In genomic region chr2:71544919-71545571, GRCh38 we compare ENCODE assay signal across 8 cellular contexts.
DNase-seq lines count a peak whose midpoint lies in the region; ATAC-seq, FAIRE-seq and TF ChIP-seq lines count a peak whose summit lies in the region.

No MANE protein-coding gene starts in this region.

- peaks cover 16% of the 10 kb centered on the region for H3K4me1 ChIP-seq in left ventricle myocardium inferior

- H3K27ac Mint-ChIP-seq in T-helper 2 cell treated with Interferon-gamma antibody and Interleukin-4, amounts not matched to agents 5 μg/mL and 100 μg/mL, for 36 hours = no peak overlapping the region
- H3K27ac Mint-ChIP-seq in stimulated activated naive CD8-positive, alpha-beta T cell treated with anti-CD3 and anti-CD28 coated beads, Interleukin-15, amount 100 ng/mL, for 72 hours = peak overlapping the region in 1 of 2 donors; percentile 2

- no peaks in the 10 kb centered on the region for H3K36me3 Mint-ChIP-seq in T-helper 2 cell treated with Interferon-gamma antibody and Interleukin-4, amounts not matched to agents 5 μg/mL and 100 μg/mL, for 36 hours (ENCODE audit: low read depth)

- no peak for ATAC-seq in stimulated activated naive CD8-positive, alpha-beta T cell treated with anti-CD3 and anti-CD28 coated beads, Interleukin-15, amount 100 ng/mL, for 72 hours

- H3K4me3 ChIP-seq in left ventricle myocardium inferior = peak overlapping the region; percentile 45

- peaks cover 6% of the 10 kb centered on the region for H3K4me1 Mint-ChIP-seq in T-helper 2 cell treated with Interferon-gamma antibody and Interleukin-4, amounts not matched to agents 5 μg/mL and 100 μg/mL, for 36 hours (ENCODE audit: low read depth)
- H3K4me1 Mint-ChIP-seq in stimulated activated naive CD8-positive, alpha-beta T cell treated with anti-CD3 and anti-CD28 coated beads, Interleukin-15, amount 100 ng/mL, for 72 hours = peaks cover 15% of the 10 kb centered on the region

- DNase-seq in T-helper 2 cell treated with Interferon-gamma antibody and Interleukin-4, amounts not matched to agents 5 μg/mL and 100 μg/mL, for 36 hours (ENCODE audit: low spot score) = no peak
- DNase-seq in T-helper 2 cell (no peak), UCSD-AML1 (lab: John Stamatoyannopoulos, UW; ENCODE audit: unreplicated experiment) (peak; percentile 70), left ventricle myocardium inferior (peak; percentile 31), hypothalamus (lab: John Stamatoyannopoulos, UW) (no peak), RCC 7860 (ENCODE audit: low spot score) (no peak), GM13977 (ENCODE audit: low spot score) (no peak)
- no peak for DNase-seq in stimulated activated naive CD8-positive, alpha-beta T cell treated with anti-CD3 and anti-CD28 coated beads, Interleukin-15, amount 100 ng/mL, for 72 hours

- H3K36me3 ChIP-seq in left ventricle myocardium inferior = no peaks in the 10 kb centered on the region

- H3K27ac ChIP-seq in left ventricle myocardium inferior (replicated peaks) = peak overlapping the region; percentile 83

- TF ChIP-seq CTCF in left ventricle myocardium inferior (IDR thresholded peaks at IDR 0.05; ENCODE audit: borderline replicate concordance) = no peak
- TF ChIP-seq CTCF in GM13977 (IDR thresholded peaks at IDR 0.05; ENCODE audit: extremely low read depth, insufficient read depth, missing control alignments) = no peak

- peak overlapping the region; percentile 42 for H3K4me3 Mint-ChIP-seq in T-helper 2 cell treated with Interferon-gamma antibody and Interleukin-4, amounts not matched to agents 5 μg/mL and 100 μg/mL, for 36 hours
- peak overlapping the region; percentile 75 to 78 for H3K4me3 Mint-ChIP-seq in stimulated activated naive CD8-positive, alpha-beta T cell treated with anti-CD3 and anti-CD28 coated beads, Interleukin-15, amount 100 ng/mL, for 72 hours

- intact Hi-C loops in left ventricle myocardium inferior (cut with micrococcal nuclease) = loop anchor here (10.0 kb wide), 1 partner anchor 600 kb away; the partner anchor contains the start of gene CYP26B1

- no peaks in the 10 kb centered on the region for H3K27me3 ChIP-seq in left ventricle myocardium inferior (ENCODE audit: low read depth)

- in situ Hi-C loops in GM13977 (cut with MboI; ENCODE audit: low pct_unique_long_range_greater_than_20kb, low sequenced_read_pairs, unreplicated experiment) = no loop called here

- peaks cover 6% of the 10 kb centered on the region for H3K9me3 ChIP-seq in left ventricle myocardium inferior (replicated peaks)

- H3K9me3 Mint-ChIP-seq in T-helper 2 cell treated with Interferon-gamma antibody and Interleukin-4, amounts not matched to agents 5 μg/mL and 100 μg/mL, for 36 hours = no peaks in the 10 kb centered on the region
- no peaks in the 10 kb centered on the region for H3K9me3 Mint-ChIP-seq in stimulated activated naive CD8-positive, alpha-beta T cell treated with anti-CD3 and anti-CD28 coated beads, Interleukin-15, amount 100 ng/mL, for 72 hours

- H3K27me3 Mint-ChIP-seq in T-helper 2 cell treated with Interferon-gamma antibody and Interleukin-4, amounts not matched to agents 5 μg/mL and 100 μg/mL, for 36 hours (ENCODE audit: low read depth) = peaks cover 7% of the 10 kb centered on the region
- H3K27me3 Mint-ChIP-seq in stimulated activated naive CD8-positive, alpha-beta T cell treated with anti-CD3 and anti-CD28 coated beads, Interleukin-15, amount 100 ng/mL, for 72 hours = peaks cover 20% of the 10 kb centered on the region

- FAIRE-seq in RCC 7860 (lab: Jason Lieb, UNC) = no peak

Comparison
In these comparisons a context has a peak if more than half of its experiments do, and no peak if none do; other contexts are left out.
1. DNase-seq: peak in UCSD-AML1 (single experiment) and left ventricle myocardium inferior (single experiment); none in T-helper 2 cell treated with Interferon-gamma antibody and Interleukin-4, amounts not matched to agents 5 μg/mL and 100 μg/mL, for 36 hours (single experiment), T-helper 2 cell (0 of 5), stimulated activated naive CD8-positive, alpha-beta T cell treated with anti-CD3 and anti-CD28 coated beads, Interleukin-15, amount 100 ng/mL, for 72 hours (0 of 2), hypothalamus (0 of 51), RCC 7860 (single experiment) and GM13977 (single experiment).